9 cellular contexts compared by ENCODE assay signal in the genomic region with DNA sequence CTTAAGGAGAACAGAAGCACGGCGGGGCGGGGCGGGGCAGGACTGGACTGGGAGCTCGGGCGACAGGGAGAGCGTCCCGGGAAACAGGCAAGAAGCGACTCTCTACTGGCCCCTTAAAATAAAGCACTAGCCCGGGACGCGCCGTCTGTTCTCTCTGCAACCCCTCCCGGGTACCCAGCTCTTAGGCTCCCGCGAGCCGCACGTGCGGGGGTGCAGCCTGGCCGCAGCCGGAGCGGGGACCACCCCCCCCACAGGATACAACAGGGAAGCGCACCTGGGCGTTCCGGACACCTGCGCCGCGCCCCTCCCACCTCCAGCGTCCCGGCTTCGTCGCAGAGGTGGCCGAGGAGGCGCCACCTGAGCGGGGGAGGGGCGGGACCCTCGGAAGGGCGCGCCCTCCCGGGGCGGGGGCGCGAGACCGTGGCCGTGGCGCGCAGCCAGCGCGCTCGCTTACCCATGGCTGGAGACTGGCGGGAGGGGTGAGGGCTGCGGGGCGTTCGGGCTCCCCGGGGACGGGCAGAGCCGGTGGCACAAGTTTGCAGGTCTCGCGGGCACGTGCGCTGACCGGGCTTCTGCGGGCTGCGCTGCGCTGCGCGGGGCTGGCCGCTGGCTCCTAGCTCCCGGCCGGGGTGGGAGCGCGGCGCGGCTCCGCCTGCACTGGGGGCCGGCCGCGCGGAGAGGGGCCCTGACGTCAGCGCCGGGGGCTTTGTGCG.
DNase-seq lines count a peak whose midpoint lies in the region; ATAC-seq and TF ChIP-seq lines count a peak whose summit lies in the region.
"Had no signal": no experiment of that assay in that cellular context is flagged by ENCODE, and none has a peak within 500 bp of the region (broad histone marks: within the 10 kb centered on the region; RNA-seq: fewer than 3 reads in every experiment).

No MANE protein-coding gene starts in this region.

- H3K4me1 ChIP-seq in NT2/D1 (ENCODE audit: insufficient read depth, insufficient read length) (peaks cover 3% of the 10 kb centered on the region), colonic mucosa (no peaks in the 10 kb centered on the region), lower lobe of right lung (no peaks in the 10 kb centered on the region), tibial nerve (peaks cover 0 to 12% (median 0%) of the 10 kb centered on the region in 4 donors)

- 1% methylated on average over 14 to 66 of the region's 83 CpGs for WGBS in tibial nerve, 2 donors

- H3K27me3 ChIP-seq in NT2/D1 (ENCODE audit: insufficient read depth, insufficient read length) (peaks cover 6% of the 10 kb centered on the region), colonic mucosa (peaks cover 38% of the 10 kb centered on the region), lower lobe of right lung (ENCODE audit: low read depth) (no peaks in the 10 kb centered on the region), tibial nerve (peaks cover 0 to 15% of the 10 kb centered on the region in 2 donors)

- peak; percentile 79 to 89 for ATAC-seq in lower lobe of right lung
- no peak for ATAC-seq in HG03469 (IDR thresholded peaks at IDR 0.05; ENCODE audit: unreplicated experiment)

- H3K36me3 ChIP-seq in NT2/D1 (ENCODE audit: insufficient read depth, insufficient read length, low read length), result peaks cover 10% of the 10 kb centered on the region
- H3K36me3 ChIP-seq in colonic mucosa, result no peaks in the 10 kb centered on the region
- H3K36me3 ChIP-seq in lower lobe of right lung, result no peaks in the 10 kb centered on the region
- H3K36me3 ChIP-seq in tibial nerve, result no peaks in the 10 kb centered on the region

- peak overlapping the region; percentile 72 for H3K9ac ChIP-seq in NT2/D1 (ENCODE audit: insufficient read length, low read depth)
- no peak overlapping the region for H3K9ac ChIP-seq in colonic mucosa (ENCODE audit: low read depth in 2 of 2, low read length in 2 of 2)

- H3K9me3 ChIP-seq in NT2/D1 (ENCODE audit: insufficient read depth, low read length) (no peaks in the 10 kb centered on the region), colonic mucosa (no peaks in the 10 kb centered on the region), lower lobe of right lung (no peaks in the 10 kb centered on the region), tibial nerve (no peaks in the 10 kb centered on the region)

- DNase-seq in NCI-H1417 (lab: John Stamatoyannopoulos, UW), result peak in 2 of 3 experiments; percentile 69 to 84
- DNase-seq in NCI-H1417 treated with DMSO at 0.1 percent for 48 hours (lab: John Stamatoyannopoulos, UW), result no peak
- DNase-seq in NT2/D1 (ENCODE audit: low read depth, low spot score), result no peak
- peak; percentile 47 for DNase-seq in colonic mucosa
- DNase-seq in lower lobe of right lung, result peak; percentile 62
- DNase-seq in tibial nerve (ENCODE audit: low spot score in 2 of 2), result no peak
- DNase-seq in kidney glomerular epithelial cell (lab: John Stamatoyannopoulos, UW), result no peak
- DNase-seq: CD4-positive, CD25-positive, alpha-beta regulatory T cell had no signal

- H3K4me3 ChIP-seq in NT2/D1 (ENCODE audit: insufficient read length, low read depth) (peak overlapping the region; percentile 49), colonic mucosa (peak overlapping the region; percentile 53), lower lobe of right lung (peak overlapping the region; percentile 58), tibial nerve (peak overlapping the region; percentile 48 to 67 (median 50))

- no peak for TF ChIP-seq POLR2A in tibial nerve (IDR thresholded peaks at IDR 0.05)

- TF ChIP-seq CTCF in colonic mucosa (IDR thresholded peaks at IDR 0.05) (no peak), lower lobe of right lung (IDR thresholded peaks at IDR 0.05) (no peak), tibial nerve (IDR thresholded peaks at IDR 0.05) (no peak)

- intact Hi-C loops in colonic mucosa (cut with DNase I) (no loop called here), lower lobe of right lung (cut with DNase I) (no loop called here)

- H3K27ac ChIP-seq in colonic mucosa, result no peak overlapping the region
- H3K27ac ChIP-seq in lower lobe of right lung, result peak overlapping the region; percentile 36
- peak overlapping the region; percentile 71 to 91 (median 80) for H3K27ac ChIP-seq in tibial nerve

- TF ChIP-seq EP300 in tibial nerve (IDR thresholded peaks at IDR 0.05), result no peak

Comparison
In these comparisons a context has a peak if more than half of its experiments do, and no peak if none do; other contexts are left out.
1. DNase-seq: peak in NCI-H1417 (2 of 3), colonic mucosa (single experiment) and lower lobe of right lung (single experiment); none in NCI-H1417 treated with DMSO at 0.1 percent for 48 hours (single experiment), NT2/D1 (single experiment), tibial nerve (0 of 2) and kidney glomerular epithelial cell (single experiment).
2. Peak in every context shown above with its lines, with median percentiles within 50 percentile points of each other: H3K4me3 ChIP-seq.